In the genomic region with DNA sequence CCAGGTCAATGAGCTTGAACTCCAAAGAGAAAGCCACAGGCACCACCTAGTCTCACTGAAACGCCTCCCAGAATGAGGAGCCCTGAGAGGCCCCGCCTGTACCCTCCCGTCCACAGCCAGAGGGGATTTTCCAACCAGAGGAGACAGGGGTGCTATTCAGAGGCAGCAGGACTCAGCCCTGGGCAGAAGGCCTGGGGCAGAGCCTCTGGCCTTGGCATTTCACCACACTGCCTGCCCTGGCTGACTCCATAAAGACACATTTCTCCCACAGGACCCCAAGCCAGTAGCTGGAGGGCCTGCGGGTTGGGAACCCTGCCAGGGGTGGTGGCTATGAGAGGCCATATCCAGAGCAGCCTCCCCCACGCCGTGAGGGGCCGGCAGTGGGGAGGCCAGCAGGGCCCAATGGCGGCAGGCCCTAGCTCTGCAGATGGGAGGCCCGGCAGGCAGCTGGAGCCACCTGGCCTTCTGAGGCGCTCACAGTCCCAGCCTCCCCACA, we compare ENCODE assay signal across 13 cellular contexts.
DNase-seq lines count a peak whose midpoint lies in the region; ATAC-seq and TF ChIP-seq lines count a peak whose summit lies in the region.
"Had no signal": no experiment of that assay in that cellular context is flagged by ENCODE, and none has a peak within 500 bp of the region (broad histone marks: within the 10 kb centered on the region; RNA-seq: fewer than 3 reads in every experiment).

No MANE protein-coding gene starts in this region.

- H2BK120ac ChIP-seq in trophoblast cell (ENCODE audit: insufficient read depth, low read length, poor library complexity), result no peak overlapping the region

- H3K18ac ChIP-seq in trophoblast cell (ENCODE audit: low read length), result no peak overlapping the region

- H2BK12ac ChIP-seq in trophoblast cell (ENCODE audit: low read length), result no peak overlapping the region

- no peaks in the 10 kb centered on the region for H3K9me3 ChIP-seq in DND-41 (ENCODE audit: insufficient read depth, low read length, severe bottlenecking)
- no peaks in the 10 kb centered on the region for H3K9me3 ChIP-seq in T-helper 17 cell (ENCODE audit: control insufficient read depth, low read length, poor library complexity, severe bottlenecking)
- no peaks in the 10 kb centered on the region for H3K9me3 ChIP-seq in trophoblast cell (ENCODE audit: insufficient read depth, low read depth, low read length)
- H3K9me3 ChIP-seq: colonic mucosa had no signal

- H3K9me3 Mint-ChIP-seq in glutamatergic neuron (ENCODE audit: unreplicated experiment), result peaks cover 31% of the 10 kb centered on the region

- TF ChIP-seq CTCF in DND-41 (IDR thresholded peaks at IDR 0.05; ENCODE audit: borderline replicate concordance, extremely low read depth, low read length, poor library complexity, severe bottlenecking), result no peak
- TF ChIP-seq CTCF in glutamatergic neuron (IDR thresholded peaks at IDR 0.05; ENCODE audit: partially characterized antibody, unreplicated experiment), result no peak

- no peak overlapping the region for H4K12ac ChIP-seq in trophoblast cell (ENCODE audit: low read depth, low read length)

- no peaks in the 10 kb centered on the region for H3K79me2 ChIP-seq in DND-41 (ENCODE audit: insufficient read depth, low read length)
- no peaks in the 10 kb centered on the region for H3K79me2 ChIP-seq in trophoblast cell (ENCODE audit: control insufficient read depth, insufficient read depth, low read length, poor library complexity)

- H3K23ac ChIP-seq in trophoblast cell (ENCODE audit: low read length), result no peak overlapping the region

- H3K4me3 ChIP-seq in DND-41 (ENCODE audit: low read depth in 1 of 2, low read length in 2 of 2) (no peak overlapping the region), trophoblast cell (ENCODE audit: low read depth, low read length) (no peak overlapping the region)
- H3K4me3 ChIP-seq: colonic mucosa had no signal

- ATAC-seq in DND-41 (ENCODE audit: insufficient read depth, low read depth) (0 out of 3 replicates have a peak, but pooled peaks have one; percentile 35), T-helper 17 cell (no peak), GM18868 (IDR thresholded peaks at IDR 0.05; ENCODE audit: unreplicated experiment) (no peak), GM21737 (IDR thresholded peaks at IDR 0.05; ENCODE audit: unreplicated experiment) (no peak)

- H3K4me2 ChIP-seq in DND-41 (ENCODE audit: insufficient read depth, low read length), result no peak overlapping the region
- H3K4me2 ChIP-seq in trophoblast cell (ENCODE audit: low read length), result no peak overlapping the region
- H3K4me2 ChIP-seq: KMS-11 had no signal

- H3K14ac ChIP-seq in trophoblast cell (ENCODE audit: low read length), result no peak overlapping the region

- no peak overlapping the region for H4K8ac ChIP-seq in trophoblast cell (ENCODE audit: low read depth, low read length)

- H2AFZ ChIP-seq in DND-41 (ENCODE audit: low read depth, low read length) (no peak overlapping the region), trophoblast cell (ENCODE audit: insufficient read depth, low read length, poor library complexity) (no peak overlapping the region)

- H3K79me1 ChIP-seq in trophoblast cell (ENCODE audit: low read length), result no peaks in the 10 kb centered on the region

- H4K91ac ChIP-seq in trophoblast cell (ENCODE audit: low read depth, low read length), result no peak overlapping the region

- no peaks in the 10 kb centered on the region; the same call in 1 of the 2 replicates for H4K20me1 ChIP-seq in DND-41 (ENCODE audit: insufficient read depth, low read length)

- no peak overlapping the region for H3K4me3 Mint-ChIP-seq in T-helper 17 cell
- no peak overlapping the region for H3K4me3 Mint-ChIP-seq in glutamatergic neuron (ENCODE audit: unreplicated experiment)
- H3K4me3 Mint-ChIP-seq: CD4-positive, CD25-positive, alpha-beta regulatory T cell had no signal

- H3K36me3 ChIP-seq in DND-41 (ENCODE audit: insufficient read depth, low read length) (no peaks in the 10 kb centered on the region), trophoblast cell (ENCODE audit: control insufficient read depth in 1 of 2, insufficient read depth in 2 of 2, low read length in 2 of 2) (no peaks in the 10 kb centered on the region)
- H3K36me3 ChIP-seq: colonic mucosa had no signal

- H3K36me3 Mint-ChIP-seq in T-helper 17 cell (ENCODE audit: low read depth) (peaks cover 9% of the 10 kb centered on the region), glutamatergic neuron (ENCODE audit: unreplicated experiment) (peaks cover 11% of the 10 kb centered on the region)

- WGBS in trophoblast cell (ENCODE audit: extremely low coverage, insufficient coverage, insufficient read length), result no CpG with 5 or more reads among the region's 10 CpGs

- no peaks in the 10 kb centered on the region for H3K4me1 ChIP-seq in DND-41 (ENCODE audit: insufficient read depth, low read length)
- H3K4me1 ChIP-seq in trophoblast cell (ENCODE audit: control insufficient read depth in 1 of 2, insufficient read depth in 2 of 2, low read length in 2 of 2), result no peaks in the 10 kb centered on the region
- H3K4me1 ChIP-seq: colonic mucosa had no signal

- H3K27me3 ChIP-seq in DND-41 (ENCODE audit: insufficient read depth, low read length, poor library complexity) (no peaks in the 10 kb centered on the region), trophoblast cell (ENCODE audit: insufficient read depth, low read length) (no peaks in the 10 kb centered on the region)
- H3K27me3 ChIP-seq: colonic mucosa had no signal

- DNase-seq in DND-41 (no peak), T-helper 17 cell (no peak), glutamatergic neuron (peak; percentile 55), trophoblast cell (peak; percentile 57 to 59), activated gamma-delta T cell (lab: John Stamatoyannopoulos, UW) (no peak), GM03348 (ENCODE audit: low spot score) (no peak)
- DNase-seq: CD4-positive, CD25-positive, alpha-beta regulatory T cell; colonic mucosa; NCI-H510A treated with DMSO at 0.1 percent for 48 hours; SW 1271 had no signal

- H2AK5ac ChIP-seq in trophoblast cell (ENCODE audit: low read length), result no peak overlapping the region

- no peak overlapping the region for H3K4ac ChIP-seq in trophoblast cell (ENCODE audit: low read depth, low read length)

- no peaks in the 10 kb centered on the region for H3K27me3 Mint-ChIP-seq in T-helper 17 cell
- peaks cover 31% of the 10 kb centered on the region for H3K27me3 Mint-ChIP-seq in glutamatergic neuron (ENCODE audit: unreplicated experiment)
- H3K27me3 Mint-ChIP-seq: CD4-positive, CD25-positive, alpha-beta regulatory T cell had no signal

- H3K27ac ChIP-seq in DND-41 (ENCODE audit: low read length) (no peak overlapping the region), trophoblast cell (ENCODE audit: low read depth, low read length) (no peak overlapping the region)
- H3K27ac ChIP-seq: colonic mucosa, KMS-11 had no signal

- no peak overlapping the region for H3K9ac ChIP-seq in DND-41 (ENCODE audit: low read depth, low read length)
- no peak overlapping the region for H3K9ac ChIP-seq in trophoblast cell (ENCODE audit: low read length)
- H3K9ac ChIP-seq: KMS-11 had no signal

- H3K27ac Mint-ChIP-seq in T-helper 17 cell, result peak overlapping the region; percentile 89
- peak overlapping the region; percentile 90 for H3K27ac Mint-ChIP-seq in glutamatergic neuron (ENCODE audit: unreplicated experiment)

- peaks cover 21% of the 10 kb centered on the region for H3K4me1 Mint-ChIP-seq in T-helper 17 cell
- H3K4me1 Mint-ChIP-seq in glutamatergic neuron (ENCODE audit: low read depth, unreplicated experiment), result peaks cover 17% of the 10 kb centered on the region

- H2BK5ac ChIP-seq in trophoblast cell (ENCODE audit: low read depth, low read length, poor library complexity), result no peak overlapping the region

Comparison
In these comparisons a context has a peak if more than half of its experiments do, and no peak if none do; other contexts are left out.
1. DNase-seq: peak in glutamatergic neuron (single experiment) and trophoblast cell (2 of 2); none in DND-41 (single experiment), T-helper 17 cell (0 of 3), activated gamma-delta T cell (single experiment) and GM03348 (single experiment).